In the genomic region with DNA sequence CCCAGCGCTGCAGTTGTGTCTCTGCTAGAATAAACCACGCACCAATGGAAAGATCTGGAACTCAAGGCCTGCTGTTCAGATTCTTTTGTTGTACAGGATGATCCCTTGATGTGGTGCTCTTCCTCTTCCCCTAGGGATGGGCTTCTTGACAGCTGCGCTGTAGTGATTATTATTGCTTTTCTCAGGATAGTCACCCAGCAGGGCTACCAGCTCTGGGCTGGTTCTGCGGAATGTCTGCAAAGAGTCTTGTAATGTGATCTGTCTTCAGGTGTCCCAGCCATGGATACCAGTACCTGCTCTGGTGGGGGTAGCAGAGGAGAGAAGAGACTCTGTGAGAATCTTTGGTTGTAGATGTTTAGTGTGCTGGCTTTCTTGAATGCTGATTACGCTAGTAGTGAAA, we compare ENCODE assay signal across 20 cellular contexts.
"Had no signal": no experiment of that assay in that cellular context is flagged by ENCODE, and none has a peak within 500 bp of the region (broad histone marks: within the 10 kb centered on the region; RNA-seq: fewer than 3 reads in every experiment).

No MANE protein-coding gene starts in this region.

- H3K79me2 ChIP-seq: hepatocyte, parathyroid adenoma had no signal

- H3K9ac ChIP-seq: parathyroid adenoma had no signal

- H3K4me3 Mint-ChIP-seq: effector memory CD8-positive, alpha-beta T cell; natural killer cell; neural crest cell; stimulated activated naive B cell treated with anti-CD40 and anti-IgM and Interleukin-4, amounts not matched to agents 10 μg/mL and 1 μg/mL and 100 μg/mL, for 72 hours; stimulated activated naive CD8-positive, alpha-beta T cell treated with anti-CD3 and anti-CD28 coated beads, Interleukin-15, amount 100 ng/mL, for 72 hours had no signal

- H3K4me2 ChIP-seq: hepatocyte had no signal

- H3K27me3 ChIP-seq: foreskin keratinocyte, hepatocyte, spleen, testis, tibial nerve had no signal

- H3K36me3 ChIP-seq: prostate gland, spleen, tibial nerve had no signal

- H3K27ac Mint-ChIP-seq: effector memory CD8-positive, alpha-beta T cell; natural killer cell; stimulated activated naive B cell treated with anti-CD40 and anti-IgM and Interleukin-4, amounts not matched to agents 10 μg/mL and 1 μg/mL and 100 μg/mL, for 72 hours; stimulated activated naive CD8-positive, alpha-beta T cell treated with anti-CD3 and anti-CD28 coated beads, Interleukin-15, amount 100 ng/mL, for 72 hours had no signal

- H3K9me3 ChIP-seq: prostate gland, testis had no signal

- H2AFZ ChIP-seq: hepatocyte, parathyroid adenoma had no signal

- H3K27ac ChIP-seq: foreskin keratinocyte, hepatocyte, parathyroid adenoma, prostate gland, spleen, testis, tibial nerve had no signal

- H3K4me1 ChIP-seq: foreskin keratinocyte, parathyroid adenoma, prostate gland, spleen, testis, tibial nerve had no signal

- DNase-seq: effector memory CD8-positive, alpha-beta T cell; foreskin keratinocyte; head of caudate nucleus; kidney glomerular epithelial cell; natural killer cell; nucleus accumbens; retina; spleen; stimulated activated CD4-positive, alpha-beta T cell treated with anti-CD3 and anti-CD28 coated beads, Interleukin-15, amount 100 ng/mL, for 24 hours; stimulated activated CD4-positive, alpha-beta T cell treated with anti-CD3 and anti-CD28 coated beads, Interleukin-1b, Interleukin-23, amount 100 ng/mL, for 48 hours; stimulated activated CD4-positive, alpha-beta T cell treated with anti-CD3 and anti-CD28 coated beads, Interleukin-4, amount 100 ng/mL, for 24 hours; stimulated activated naive B cell treated with anti-CD40 and anti-IgM and Interleukin-4, amounts not matched to agents 10 μg/mL and 1 μg/mL and 100 μg/mL, for 72 hours; stimulated activated naive CD8-positive, alpha-beta T cell treated with anti-CD3 and anti-CD28 coated beads, Interleukin-15, amount 100 ng/mL, for 72 hours; testis had no signal

- H3K4me1 Mint-ChIP-seq: natural killer cell; neural crest cell; stimulated activated naive B cell treated with anti-CD40 and anti-IgM and Interleukin-4, amounts not matched to agents 10 μg/mL and 1 μg/mL and 100 μg/mL, for 72 hours; stimulated activated naive CD8-positive, alpha-beta T cell treated with anti-CD3 and anti-CD28 coated beads, Interleukin-15, amount 100 ng/mL, for 72 hours had no signal

- H3K36me3 Mint-ChIP-seq: natural killer cell; stimulated activated naive B cell treated with anti-CD40 and anti-IgM and Interleukin-4, amounts not matched to agents 10 μg/mL and 1 μg/mL and 100 μg/mL, for 72 hours had no signal

- H3K27me3 Mint-ChIP-seq: effector memory CD8-positive, alpha-beta T cell; stimulated activated naive B cell treated with anti-CD40 and anti-IgM and Interleukin-4, amounts not matched to agents 10 μg/mL and 1 μg/mL and 100 μg/mL, for 72 hours; stimulated activated naive CD8-positive, alpha-beta T cell treated with anti-CD3 and anti-CD28 coated beads, Interleukin-15, amount 100 ng/mL, for 72 hours had no signal

- ATAC-seq: effector memory CD8-positive, alpha-beta T cell; foreskin keratinocyte; natural killer cell; sciatic nerve; stimulated activated naive CD8-positive, alpha-beta T cell treated with anti-CD3 and anti-CD28 coated beads, Interleukin-15, amount 100 ng/mL, for 72 hours had no signal

- H3K4me3 ChIP-seq: hepatocyte, prostate gland, spleen, testis, tibial nerve had no signal
